In the genomic region with DNA sequence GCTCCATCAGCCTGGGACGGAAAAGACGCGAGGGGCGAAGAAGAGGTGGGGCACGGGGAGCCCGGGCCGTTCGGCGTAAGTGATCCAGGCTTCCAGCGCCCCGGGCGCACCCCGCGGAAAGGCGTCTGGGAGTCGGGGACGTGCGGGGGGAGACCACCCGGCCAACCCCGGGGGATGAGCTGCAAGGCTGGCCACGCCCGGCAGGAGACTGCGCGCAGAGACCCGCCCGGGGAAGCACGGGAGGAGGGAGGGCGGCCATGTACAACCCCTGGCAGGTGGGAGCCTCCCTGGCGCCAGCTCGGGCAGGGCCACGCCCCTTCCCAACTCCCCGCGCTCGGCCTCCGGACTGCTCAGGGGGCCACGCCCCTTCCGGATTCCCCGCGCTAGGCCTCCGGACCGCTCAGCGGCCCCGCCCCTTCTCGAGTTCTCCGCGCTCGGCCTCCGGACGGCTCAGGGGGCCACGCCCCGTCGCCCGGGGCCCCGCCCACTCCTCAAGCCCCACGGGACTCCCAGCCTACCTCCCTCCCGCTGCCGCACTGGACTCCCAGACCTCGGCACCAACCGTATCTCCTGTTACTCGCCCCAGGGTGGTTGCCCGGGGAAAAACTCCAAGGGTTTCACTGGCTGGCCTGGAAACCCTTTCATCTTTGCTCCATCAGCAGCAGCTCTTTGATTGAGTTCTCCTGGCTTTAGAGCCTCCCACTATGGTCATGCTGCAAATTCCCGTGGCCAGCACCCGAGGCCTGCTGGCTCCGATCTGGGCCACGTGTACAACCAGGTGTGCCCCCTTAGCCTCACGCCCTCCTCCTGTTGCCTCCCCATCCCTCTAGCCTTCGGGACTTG, we compare ENCODE assay signal across 8 cellular contexts.
DNase-seq lines count a peak whose midpoint lies in the region; ATAC-seq and TF ChIP-seq lines count a peak whose summit lies in the region.

No MANE protein-coding gene starts in this region.

- no peaks in the 10 kb centered on the region for H3K27me3 ChIP-seq in AG04450 (ENCODE audit: control insufficient read depth, insufficient read depth, low read length)

- H3K9me3 ChIP-seq in AG04450 (ENCODE audit: control insufficient read depth, insufficient read depth, low read length) = no peaks in the 10 kb centered on the region; the same call in 1 of the 2 replicates

- peak overlapping the region; percentile 65 for H3K27ac ChIP-seq in AG04450 (ENCODE audit: low read depth, low read length)

- H3K4me3 ChIP-seq in AG04450 (ENCODE audit: low read depth, low read length) = peak overlapping the region; percentile 72

- TF ChIP-seq CTCF in AG04450 (IDR thresholded peaks at IDR 0.05; ENCODE audit: low read depth, low read length) = no peak

- POLR2A ChIA-PET in AG04450 (lab: Yijun Ruan, JAX) = interaction anchor here (1.5 kb wide), 1 partner anchor 94 kb away, joined by 3 read pairs; no protein-coding TSS in a partner anchor

- CTCF ChIA-PET in AG04450 (lab: Charles Lee) = no interaction called here

- peak; percentile 99 for ATAC-seq in GM19023 (IDR thresholded peaks at IDR 0.05; ENCODE audit: unreplicated experiment)
- ATAC-seq in HG03175 (IDR thresholded peaks at IDR 0.05; ENCODE audit: unreplicated experiment) = peak; percentile 98
- peak; percentile 91 for ATAC-seq in left lobe of liver

- DNase-seq in AG04450 (ENCODE audit: low read depth, low spot score) (peak; percentile 62), NCI-H345 treated with DMSO at 0.1 percent for 48 hours (lab: John Stamatoyannopoulos, UW; ENCODE audit: unreplicated experiment) (peak; percentile 92), dedifferentiated amniotic fluid mesenchymal stem cell (ENCODE audit: extremely low spot score) (peak; percentile 91), left lobe of liver (ENCODE audit: low spot score) (peak; percentile 83)
- peak; percentile 47 for DNase-seq in activated CD4-positive, alpha-beta T cell treated with anti-CD3 and anti-CD28 coated beads, Interleukin-2, amount 50 U/mL, for 1 hour
- peak; percentile 92 for DNase-seq in stimulated activated CD4-positive, alpha-beta T cell treated with anti-CD3 and anti-CD28 coated beads, Interleukin-1b, Interleukin-23, amount 100 ng/mL, for 48 hours

Comparison
In these comparisons a context has a peak if more than half of its experiments do, and no peak if none do; other contexts are left out.
1. Peak in every context shown above with its lines: DNase-seq, ATAC-seq, H3K4me3 ChIP-seq and H3K27ac ChIP-seq.